In genomic region chr13:84668637-84669036, GRCh38 we compare ENCODE assay signal across 30 cellular contexts.
"Had no signal": no experiment of that assay in that cellular context is flagged by ENCODE, and none has a peak within 500 bp of the region (broad histone marks: within the 10 kb centered on the region; RNA-seq: fewer than 3 reads in every experiment).

No MANE protein-coding gene starts in this region.

- H3K4me3 Mint-ChIP-seq: activated CD4-positive, alpha-beta T cell treated with anti-CD3 and anti-CD28 coated beads, Interleukin-2, amount 10 ng/mL, durations not matched to agents 7 days and 5 days; activated CD8-positive, alpha-beta T cell treated with anti-CD3 and anti-CD28 coated beads for 36 hours; activated naive CD4-positive, alpha-beta T cell treated with anti-CD3 and anti-CD28 coated beads, Interleukin-2, amount 50 U/mL, for 24 hours; activated naive CD8-positive, alpha-beta T cell treated with anti-CD3 and anti-CD28 coated beads, Interleukin-2, amount 50 U/mL, for 24 hours; activated T-cell treated with anti-CD3 and anti-CD28 coated beads, Interleukin-2, amount 50 U/mL, for 4 hours; immature natural killer cell; naive B cell; nephron progenitor cell; stimulated activated memory B cell treated with anti-CD40 and anti-IgM and Interleukin-4, amounts not matched to agents 10 μg/mL and 1 μg/mL and 100 μg/mL, for 72 hours; stimulated activated naive CD8-positive, alpha-beta T cell treated with anti-CD3 and anti-CD28 coated beads, Interleukin-15, amount 100 ng/mL, for 72 hours; WTC11 had no signal

- H3K9me3 ChIP-seq: breast epithelium, gastroesophageal sphincter, ovary, upper lobe of left lung, vagina had no signal

- H3K36me3 Mint-ChIP-seq: activated naive CD4-positive, alpha-beta T cell treated with anti-CD3 and anti-CD28 coated beads, Interleukin-2, amount 50 U/mL, for 24 hours; immature natural killer cell; naive B cell; stimulated activated memory B cell treated with anti-CD40 and anti-IgM and Interleukin-4, amounts not matched to agents 10 μg/mL and 1 μg/mL and 100 μg/mL, for 72 hours; WTC11 had no signal

- H3K36me3 ChIP-seq: breast epithelium, gastroesophageal sphincter, ovary, upper lobe of left lung, vagina had no signal

- H3K27ac ChIP-seq: breast epithelium, gastroesophageal sphincter, ovary, skin epidermis, upper lobe of left lung, vagina had no signal

- H3K27me3 ChIP-seq: breast epithelium, gastroesophageal sphincter, ovary, upper lobe of left lung, vagina had no signal

- H3K27me3 Mint-ChIP-seq: activated CD4-positive, alpha-beta T cell treated with anti-CD3 and anti-CD28 coated beads, Interleukin-2, amount 10 ng/mL, durations not matched to agents 7 days and 5 days; activated CD8-positive, alpha-beta T cell treated with anti-CD3 and anti-CD28 coated beads for 36 hours; activated naive CD4-positive, alpha-beta T cell treated with anti-CD3 and anti-CD28 coated beads, Interleukin-2, amount 50 U/mL, for 24 hours; activated naive CD8-positive, alpha-beta T cell treated with anti-CD3 and anti-CD28 coated beads, Interleukin-2, amount 50 U/mL, for 24 hours; naive B cell; progenitor cell of endocrine pancreas; stimulated activated memory B cell treated with anti-CD40 and anti-IgM and Interleukin-4, amounts not matched to agents 10 μg/mL and 1 μg/mL and 100 μg/mL, for 72 hours; stimulated activated naive CD8-positive, alpha-beta T cell treated with anti-CD3 and anti-CD28 coated beads, Interleukin-15, amount 100 ng/mL, for 72 hours had no signal

- ATAC-seq: activated CD8-positive, alpha-beta T cell treated with anti-CD3 and anti-CD28 coated beads for 36 hours; activated naive CD8-positive, alpha-beta T cell treated with anti-CD3 and anti-CD28 coated beads, Interleukin-2, amount 50 U/mL, for 24 hours; activated T-cell treated with anti-CD3 and anti-CD28 coated beads, Interleukin-2, amount 50 U/mL, for 4 hours; gastroesophageal sphincter; left lobe of liver; sciatic nerve; stimulated activated memory B cell treated with anti-CD40 and anti-IgM and Interleukin-4, amounts not matched to agents 10 μg/mL and 1 μg/mL and 100 μg/mL, for 72 hours; stimulated activated naive CD8-positive, alpha-beta T cell treated with anti-CD3 and anti-CD28 coated beads, Interleukin-15, amount 100 ng/mL, for 72 hours; WTC11 had no signal

- H3K4me1 ChIP-seq: breast epithelium, gastroesophageal sphincter, upper lobe of left lung, vagina had no signal

- H3K9me3 Mint-ChIP-seq: activated CD4-positive, alpha-beta T cell treated with anti-CD3 and anti-CD28 coated beads, Interleukin-2, amount 10 ng/mL, durations not matched to agents 7 days and 5 days; activated CD8-positive, alpha-beta T cell treated with anti-CD3 and anti-CD28 coated beads for 36 hours; activated naive CD4-positive, alpha-beta T cell treated with anti-CD3 and anti-CD28 coated beads, Interleukin-2, amount 50 U/mL, for 24 hours; naive B cell; nephron progenitor cell; stimulated activated naive CD8-positive, alpha-beta T cell treated with anti-CD3 and anti-CD28 coated beads, Interleukin-15, amount 100 ng/mL, for 72 hours; WTC11 had no signal

- DNase-seq: activated CD4-positive, alpha-beta T cell treated with anti-CD3 and anti-CD28 coated beads for 1 hour; activated CD4-positive, alpha-beta T cell treated with anti-CD3 and anti-CD28 coated beads, Interleukin-2, amount 10 ng/mL, durations not matched to agents 7 days and 5 days; activated CD8-positive, alpha-beta T cell treated with anti-CD3 and anti-CD28 coated beads for 36 hours; activated naive CD8-positive, alpha-beta T cell treated with anti-CD3 and anti-CD28 coated beads, Interleukin-2, amount 50 U/mL, for 24 hours; activated T-cell treated with anti-CD3 and anti-CD28 coated beads, Interleukin-2, amount 50 U/mL, for 4 hours; amygdala; central memory CD4-positive, alpha-beta T cell; hypothalamus; immature natural killer cell; naive B cell; nephron progenitor cell; ovary; stimulated activated CD4-positive, alpha-beta T cell treated with anti-CD3 and anti-CD28 coated beads, Interleukin-4, amount 100 ng/mL, for 4 hours; stimulated activated CD8-positive, alpha-beta memory T cell treated with anti-CD3 and anti-CD28 coated beads, Interleukin-4, amount 100 ng/mL, for 48 hours; stimulated activated naive CD8-positive, alpha-beta T cell treated with anti-CD3 and anti-CD28 coated beads, Interleukin-15, amount 100 ng/mL, for 72 hours; substantia nigra; T1000; upper lobe of left lung had no signal

- H3K27ac Mint-ChIP-seq: activated CD4-positive, alpha-beta T cell treated with anti-CD3 and anti-CD28 coated beads, Interleukin-2, amount 10 ng/mL, durations not matched to agents 7 days and 5 days; activated CD8-positive, alpha-beta T cell treated with anti-CD3 and anti-CD28 coated beads for 36 hours; activated naive CD4-positive, alpha-beta T cell treated with anti-CD3 and anti-CD28 coated beads, Interleukin-2, amount 50 U/mL, for 24 hours; activated naive CD8-positive, alpha-beta T cell treated with anti-CD3 and anti-CD28 coated beads, Interleukin-2, amount 50 U/mL, for 24 hours; activated T-helper 2 cell treated with anti-CD3 and anti-CD28 coated beads, Interferon-gamma antibody, Interleukin-2, Interleukin-4, amounts not matched to agents 10 μg/mL and 5 μg/mL and 100 μg/mL, durations not matched to agents 14 hours and 24 hours and 36 hours; immature natural killer cell; naive B cell; nephron progenitor cell; progenitor cell of endocrine pancreas; stimulated activated memory B cell treated with anti-CD40 and anti-IgM and Interleukin-4, amounts not matched to agents 10 μg/mL and 1 μg/mL and 100 μg/mL, for 72 hours; stimulated activated naive CD8-positive, alpha-beta T cell treated with anti-CD3 and anti-CD28 coated beads, Interleukin-15, amount 100 ng/mL, for 72 hours; WTC11 had no signal

- H3K4me3 ChIP-seq: breast epithelium, gastroesophageal sphincter, lung, ovary, skin epidermis, upper lobe of left lung, vagina had no signal

- H3K4me1 Mint-ChIP-seq: activated CD4-positive, alpha-beta T cell treated with anti-CD3 and anti-CD28 coated beads, Interleukin-2, amount 10 ng/mL, durations not matched to agents 7 days and 5 days; activated naive CD4-positive, alpha-beta T cell treated with anti-CD3 and anti-CD28 coated beads, Interleukin-2, amount 50 U/mL, for 24 hours; activated naive CD8-positive, alpha-beta T cell treated with anti-CD3 and anti-CD28 coated beads, Interleukin-2, amount 50 U/mL, for 24 hours; immature natural killer cell; naive B cell; nephron progenitor cell; stimulated activated memory B cell treated with anti-CD40 and anti-IgM and Interleukin-4, amounts not matched to agents 10 μg/mL and 1 μg/mL and 100 μg/mL, for 72 hours; stimulated activated naive CD8-positive, alpha-beta T cell treated with anti-CD3 and anti-CD28 coated beads, Interleukin-15, amount 100 ng/mL, for 72 hours had no signal
